ENCODE assay signal across 13 cellular contexts in the genomic region with DNA sequence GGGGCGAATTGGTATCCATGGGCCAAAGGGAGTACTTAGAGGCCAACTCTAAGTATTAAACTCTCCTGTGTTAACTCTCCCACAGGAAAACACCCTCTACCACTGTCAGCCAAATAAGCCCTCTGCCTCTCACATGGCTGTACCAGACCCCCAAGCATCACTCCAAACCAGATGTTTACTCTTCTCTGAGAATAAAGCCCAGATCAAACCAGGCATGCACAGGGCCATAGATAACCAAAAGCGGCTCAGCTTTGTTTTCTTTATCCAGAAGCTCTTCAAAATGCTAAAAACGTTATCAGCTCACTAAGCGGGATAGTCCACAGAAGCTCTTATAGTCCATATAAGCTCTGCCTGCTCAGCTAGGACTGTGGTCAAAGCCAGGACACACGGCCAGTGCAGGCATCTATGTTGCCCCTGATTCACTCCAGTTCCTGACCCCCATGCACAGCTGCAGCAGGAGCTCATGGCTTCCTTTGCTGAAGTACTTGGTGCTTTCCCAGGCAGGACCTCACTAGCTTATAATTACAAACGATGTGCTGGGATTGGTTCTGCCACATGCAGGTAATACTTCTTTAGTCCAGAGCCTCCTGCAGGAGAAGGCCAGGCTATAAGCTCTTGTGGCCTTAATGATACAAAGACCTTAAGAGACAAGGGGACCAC. TPM values are rescaled to one million over a fixed set of nuclear protein-coding genes. Genes with fewer than 3 reads are reported as not detected.
DNase-seq lines count a peak whose midpoint lies in the region; ATAC-seq and TF ChIP-seq lines count a peak whose summit lies in the region.
"Had no signal": no experiment of that assay in that cellular context is flagged by ENCODE, and none has a peak within 500 bp of the region (broad histone marks: within the 10 kb centered on the region; RNA-seq: fewer than 3 reads in every experiment).

No MANE protein-coding gene starts in this region.

- H3K4me1 Mint-ChIP-seq in CD4-positive, CD25-positive, alpha-beta regulatory T cell: peaks cover 5 to 69% (median 13%) of the 10 kb centered on the region in 4 donors
- H3K4me1 Mint-ChIP-seq in activated T-cell treated with anti-CD3 and anti-CD28 coated beads, Interleukin-2, amount 50 U/mL, for 4 hours (ENCODE audit: low read depth): peaks cover 61% of the 10 kb centered on the region

- no CpG with 5 or more reads among the region's 6 CpGs for WGBS in trophoblast cell (ENCODE audit: extremely low coverage, insufficient coverage, insufficient read length)

- peak overlapping the region; percentile 76 for H3K18ac ChIP-seq in trophoblast cell (ENCODE audit: low read length)

- H3K79me2 ChIP-seq in trophoblast cell (ENCODE audit: control insufficient read depth, insufficient read depth, low read length, poor library complexity): peaks cover 16% of the 10 kb centered on the region

- H3K4ac ChIP-seq in trophoblast cell (ENCODE audit: low read depth, low read length): peak overlapping the region; percentile 64

- no peak overlapping the region for H4K12ac ChIP-seq in trophoblast cell (ENCODE audit: low read depth, low read length)

- H3K4me3 Mint-ChIP-seq in CD4-positive, CD25-positive, alpha-beta regulatory T cell: peak overlapping the region in 1 of 4 donors; percentile 13
- no peak overlapping the region for H3K4me3 Mint-ChIP-seq in activated T-cell treated with anti-CD3 and anti-CD28 coated beads, Interleukin-2, amount 50 U/mL, for 4 hours
- H3K4me3 Mint-ChIP-seq: memory B cell had no signal

- intact Hi-C loops in dorsolateral prefrontal cortex (cut with DNase I): no loop called here

- no peaks in the 10 kb centered on the region for H3K36me3 ChIP-seq in CD4-positive, CD25-positive, alpha-beta regulatory T cell (ENCODE audit: control insufficient read depth, insufficient read depth, low read length)
- H3K36me3 ChIP-seq in HEK293 (ENCODE audit: control insufficient read depth in 2 of 2, insufficient read depth in 1 of 2, low read length in 2 of 2) (no peaks in the 10 kb centered on the region), trophoblast cell (ENCODE audit: control insufficient read depth in 1 of 2, insufficient read depth in 2 of 2, low read length in 2 of 2) (no peaks in the 10 kb centered on the region)
- H3K36me3 ChIP-seq: colonic mucosa had no signal

- H2BK12ac ChIP-seq in trophoblast cell (ENCODE audit: low read length): peak overlapping the region; percentile 97

- peak overlapping the region; percentile 88 for H2BK5ac ChIP-seq in trophoblast cell (ENCODE audit: low read depth, low read length, poor library complexity)

- no peaks in the 10 kb centered on the region for H3K36me3 Mint-ChIP-seq in CD4-positive, CD25-positive, alpha-beta regulatory T cell
- H3K36me3 Mint-ChIP-seq in activated T-cell treated with anti-CD3 and anti-CD28 coated beads, Interleukin-2, amount 50 U/mL, for 4 hours (ENCODE audit: insufficient read depth): no peaks in the 10 kb centered on the region
- H3K36me3 Mint-ChIP-seq: memory B cell had no signal

- H3K4me3 ChIP-seq in CD4-positive, CD25-positive, alpha-beta regulatory T cell (ENCODE audit: low read depth, low read length): no peak overlapping the region
- H3K4me3 ChIP-seq in HEK293 (ENCODE audit: low read depth, low read length) (no peak overlapping the region), dorsolateral prefrontal cortex (no peak overlapping the region), trophoblast cell (ENCODE audit: low read depth, low read length) (no peak overlapping the region)
- H3K4me3 ChIP-seq: colonic mucosa had no signal

- TF ChIP-seq CTCF in HEK293 (tag by site-specific recombination; IDR thresholded peaks at IDR 0.05) (no peak), dorsolateral prefrontal cortex (IDR thresholded peaks at IDR 0.05 in 54 of 56, conservative IDR thresholded peaks at IDR 0.05 in 2 of 56; ENCODE audit: low read depth in 1 of 56, partially characterized antibody in 56 of 56) (no peak)

- no peak overlapping the region for H3K27ac ChIP-seq in CD4-positive, CD25-positive, alpha-beta regulatory T cell (ENCODE audit: insufficient read depth, low read length, poor library complexity, severe bottlenecking)
- H3K27ac ChIP-seq in HEK293 (ENCODE audit: extremely low read depth, low read depth, low read length): no peak overlapping the region
- H3K27ac ChIP-seq in dorsolateral prefrontal cortex: peak overlapping the region in 42 of 59 donors; percentile 8 to 93 (median 46)
- H3K27ac ChIP-seq in trophoblast cell (ENCODE audit: low read depth, low read length): peak overlapping the region; percentile 93
- H3K27ac ChIP-seq: colonic mucosa had no signal

- peak overlapping the region; percentile 4 for H2AFZ ChIP-seq in trophoblast cell (ENCODE audit: insufficient read depth, low read length, poor library complexity)

- DNase-seq in CD4-positive, CD25-positive, alpha-beta regulatory T cell: no peak
- DNase-seq in dorsolateral prefrontal cortex: no peak
- no peak for DNase-seq in trophoblast cell
- no peak for DNase-seq in HCEC 1CT
- no peak for DNase-seq in activated T-cell treated with anti-CD3 and anti-CD28 coated beads, Interleukin-2, amount 50 U/mL, for 4 hours
- DNase-seq: activated gamma-delta T cell, NCI-H1092 treated with DMSO at 0.1 percent for 48 hours, SW 1271 had no signal

- peak overlapping the region; percentile 92 for H2BK120ac ChIP-seq in trophoblast cell (ENCODE audit: insufficient read depth, low read length, poor library complexity)

- H3K27me3 Mint-ChIP-seq in CD4-positive, CD25-positive, alpha-beta regulatory T cell: no peaks in the 10 kb centered on the region
- H3K27me3 Mint-ChIP-seq in activated T-cell treated with anti-CD3 and anti-CD28 coated beads, Interleukin-2, amount 50 U/mL, for 4 hours (ENCODE audit: low read depth): no peaks in the 10 kb centered on the region
- H3K27me3 Mint-ChIP-seq: memory B cell had no signal

- no peaks in the 10 kb centered on the region for H3K9me3 ChIP-seq in CD4-positive, CD25-positive, alpha-beta regulatory T cell (ENCODE audit: control insufficient read depth in 2 of 2, low read length in 2 of 2)
- H3K9me3 ChIP-seq in HEK293 (ENCODE audit: control insufficient read depth, insufficient read depth, low read depth, low read length): no peaks in the 10 kb centered on the region
- peaks cover 2% of the 10 kb centered on the region for H3K9me3 ChIP-seq in trophoblast cell (ENCODE audit: insufficient read depth, low read depth, low read length)
- H3K9me3 ChIP-seq: colonic mucosa had no signal

- peak overlapping the region; percentile 73 to 92 (median 90) for H3K27ac Mint-ChIP-seq in CD4-positive, CD25-positive, alpha-beta regulatory T cell
- H3K27ac Mint-ChIP-seq: memory B cell had no signal

- H3K14ac ChIP-seq in trophoblast cell (ENCODE audit: low read length): peak overlapping the region; percentile 82

- POLR2A ChIA-PET in HEK293 (lab: Yijun Ruan, JAX): no interaction called here

- peaks cover 58% of the 10 kb centered on the region for H3K79me1 ChIP-seq in trophoblast cell (ENCODE audit: low read length)

- CTCF ChIA-PET in HEK293 (lab: Yijun Ruan, JAX): interaction anchor here (0.7 to 1.3 kb wide), 3 partner anchors 20 to 60 kb away, joined by 3 to 4 read pairs (median 4); no protein-coding TSS in a partner anchor

- H4K8ac ChIP-seq in trophoblast cell (ENCODE audit: low read depth, low read length): peak overlapping the region; percentile 75

- H3K23ac ChIP-seq in trophoblast cell (ENCODE audit: low read length): no peak overlapping the region

- peaks cover 26% of the 10 kb centered on the region for H3K4me1 ChIP-seq in CD4-positive, CD25-positive, alpha-beta regulatory T cell (ENCODE audit: control insufficient read depth, insufficient read depth, low read length, poor library complexity, severe bottlenecking)
- H3K4me1 ChIP-seq in HEK293 (ENCODE audit: control insufficient read depth, insufficient read depth, low read length) (no peaks in the 10 kb centered on the region), trophoblast cell (ENCODE audit: control insufficient read depth in 1 of 2, insufficient read depth in 2 of 2, low read length in 2 of 2) (peaks cover 57 to 70% of the 10 kb centered on the region in 2 experiments)

- H3K4me2 ChIP-seq in trophoblast cell (ENCODE audit: low read length): peak overlapping the region; percentile 1

- no peaks in the 10 kb centered on the region for H3K27me3 ChIP-seq in CD4-positive, CD25-positive, alpha-beta regulatory T cell (ENCODE audit: control insufficient read depth, insufficient read depth, low read length)
- no peaks in the 10 kb centered on the region for H3K27me3 ChIP-seq in dorsolateral prefrontal cortex
- H3K27me3 ChIP-seq in trophoblast cell (ENCODE audit: insufficient read depth, low read length): no peaks in the 10 kb centered on the region
- H3K27me3 ChIP-seq: colonic mucosa had no signal

- ATAC-seq in CD4-positive, CD25-positive, alpha-beta regulatory T cell (ENCODE audit: low read depth in 2 of 2): no peak
- ATAC-seq in HG02852 (IDR thresholded peaks at IDR 0.05; ENCODE audit: unreplicated experiment): no peak
- no peak for ATAC-seq in HG02798 (IDR thresholded peaks at IDR 0.05; ENCODE audit: poor library complexity, unreplicated experiment)
- no peak for ATAC-seq in activated T-cell treated with anti-CD3 and anti-CD28 coated beads, Interleukin-2, amount 50 U/mL, for 4 hours

- no peak overlapping the region for H3K9ac ChIP-seq in trophoblast cell (ENCODE audit: low read length)

- peak overlapping the region; percentile 81 for H2AK5ac ChIP-seq in trophoblast cell (ENCODE audit: low read length)

- no peaks in the 10 kb centered on the region for H3K9me3 Mint-ChIP-seq in CD4-positive, CD25-positive, alpha-beta regulatory T cell
- no peaks in the 10 kb centered on the region for H3K9me3 Mint-ChIP-seq in activated T-cell treated with anti-CD3 and anti-CD28 coated beads, Interleukin-2, amount 50 U/mL, for 4 hours
- H3K9me3 Mint-ChIP-seq: memory B cell had no signal

- H4K91ac ChIP-seq in trophoblast cell (ENCODE audit: low read depth, low read length): peak overlapping the region; percentile 95

RNA-seq across cellular contexts. Expression of a gene that starts 21.0 kb away (rescaled TPM):
- 23.3 TPM for total RNA-seq in CD4-positive, CD25-positive, alpha-beta regulatory T cell
- polyA plus RNA-seq in CD4-positive, CD25-positive, alpha-beta regulatory T cell: 1 to 10 TPM; 1.3 to 3.1 (median 2.2) TPM
- total RNA-seq in dorsolateral prefrontal cortex: 100 to 1,000 TPM in 4 of 120 experiments, 10 to 100 TPM in 116; 38.3 to 139 (median 61.8) TPM
- polyA plus RNA-seq in trophoblast cell (2013): 157 and 161 TPM in 2 replicates
- total RNA-seq in activated T-cell treated with anti-CD3 and anti-CD28 coated beads, Interleukin-2, amount 50 U/mL, for 4 hours: 1 to 10 TPM; 7.5 to 9.7 (median 9.0) TPM

RNA-seq across cellular contexts. Expression of a gene that starts 33.0 kb away (rescaled TPM):
- total RNA-seq in CD4-positive, CD25-positive, alpha-beta regulatory T cell: 31.9 TPM
- 10 to 100 TPM; 30.2 to 44.4 (median 37.6) TPM for polyA plus RNA-seq in CD4-positive, CD25-positive, alpha-beta regulatory T cell
- total RNA-seq in dorsolateral prefrontal cortex: 10 to 100 TPM; 19.4 to 36.6 (median 29.4) TPM
- polyA plus RNA-seq in trophoblast cell (2013): 32.8 and 33.4 TPM in 2 replicates
- 10 to 100 TPM; 42.4 to 44.4 (median 44.3) TPM for total RNA-seq in activated T-cell treated with anti-CD3 and anti-CD28 coated beads, Interleukin-2, amount 50 U/mL, for 4 hours

RNA-seq across cellular contexts. Expression of a gene that starts 47.0 kb away (rescaled TPM):
- total RNA-seq in CD4-positive, CD25-positive, alpha-beta regulatory T cell: 16.4 TPM
- 1 to 10 TPM in 1 of 4 donors, under 1 TPM in 3; 0.68 to 1.1 (median 0.90) TPM for polyA plus RNA-seq in CD4-positive, CD25-positive, alpha-beta regulatory T cell
- total RNA-seq in dorsolateral prefrontal cortex: 10 to 100 TPM in 63 of 120 experiments, 1 to 10 TPM in 57; 3.5 to 20.1 (median 10.2) TPM
- 4.5 and 4.7 TPM in 2 replicates for polyA plus RNA-seq in trophoblast cell (2013)
- total RNA-seq in activated T-cell treated with anti-CD3 and anti-CD28 coated beads, Interleukin-2, amount 50 U/mL, for 4 hours: 1 to 10 TPM; 2.9 to 6.3 (median 4.6) TPM

Comparison
In these comparisons a context has a peak if more than half of its experiments do, and no peak if none do; other contexts are left out.
1. H3K27ac ChIP-seq: peak in dorsolateral prefrontal cortex (42 of 59) and trophoblast cell (single experiment); none in CD4-positive, CD25-positive, alpha-beta regulatory T cell (single experiment) and HEK293 (single experiment).